Comparison of ENCODE assay signal across 26 cellular contexts in the genomic region with DNA sequence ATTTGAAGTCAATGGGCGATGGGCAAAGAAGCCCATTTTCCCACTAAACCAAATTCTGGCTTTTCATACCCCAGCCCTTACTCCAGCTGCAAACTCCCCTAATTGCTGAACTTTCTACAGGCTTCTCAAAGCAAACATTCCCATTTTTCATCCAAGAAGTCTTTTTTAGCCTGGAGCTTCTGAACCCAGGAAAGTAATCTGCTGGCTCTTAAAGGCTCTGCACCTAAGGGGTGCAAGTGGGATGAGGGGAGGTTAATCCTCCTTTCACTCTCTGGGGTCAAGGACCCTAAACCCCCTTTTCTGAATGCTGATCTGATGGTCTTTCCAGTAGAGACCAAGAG. TPM values are rescaled to one million over a fixed set of nuclear protein-coding genes. Genes with fewer than 3 reads are reported as not detected.
DNase-seq lines count a peak whose midpoint lies in the region; ATAC-seq, FAIRE-seq and TF ChIP-seq lines count a peak whose summit lies in the region.
"Had no signal": no experiment of that assay in that cellular context is flagged by ENCODE, and none has a peak within 500 bp of the region (broad histone marks: within the 10 kb centered on the region; RNA-seq: fewer than 3 reads in every experiment).

No MANE protein-coding gene starts in this region.

- H3K9ac ChIP-seq in kidney (ENCODE audit: low read length in 2 of 2): peak overlapping the region; percentile 59 to 98

- WGBS in pancreas, 2 donors: 92 to 96% methylated on average over 1 of the region's 1 CpG

- H3K4me3 ChIP-seq in AG10803 (ENCODE audit: low read length): peak overlapping the region; percentile 67; the same call in 1 of the 2 replicates
- peak overlapping the region; percentile 52 to 85 for H3K4me3 ChIP-seq in kidney (ENCODE audit: low read length in 2 of 2)
- H3K4me3 ChIP-seq in pancreas: no peak overlapping the region
- H3K4me3 ChIP-seq: A549, body of pancreas, SJCRH30, spleen, uterus had no signal

- POLR2A ChIA-PET in RWPE1 (lab: Yijun Ruan, JAX; ENCODE audit: low non-redundant PET): no interaction called here

- FAIRE-seq in kidney (lab: Jason Lieb, UNC) (no peak), pancreas (lab: Jason Lieb, UNC) (no peak)
- FAIRE-seq: A549 had no signal

- H3K9me3 ChIP-seq in kidney (ENCODE audit: control insufficient read depth in 1 of 2, low read length in 2 of 2): no peaks in the 10 kb centered on the region
- no peaks in the 10 kb centered on the region for H3K9me3 ChIP-seq in pancreas
- H3K9me3 ChIP-seq: A549, BE2C, body of pancreas, Peyer's patch, SJCRH30, spleen, uterus had no signal

- H3K27me3 ChIP-seq in pancreas: peaks cover 0 to 82% (median 18%) of the 10 kb centered on the region in 4 donors
- H3K27me3 ChIP-seq: Peyer's patch, SJCRH30 had no signal

- H3K27ac ChIP-seq in RWPE1: peak overlapping the region; percentile 92; the same call in 1 of the 2 replicates
- H3K27ac ChIP-seq in kidney (ENCODE audit: low read depth in 2 of 2, low read length in 2 of 2): peak overlapping the region; percentile 97
- no peak overlapping the region for H3K27ac ChIP-seq in pancreas
- H3K27ac ChIP-seq: body of pancreas, Peyer's patch, SJCRH30, spleen, uterus had no signal

- H3K36me3 ChIP-seq in kidney (ENCODE audit: control insufficient read depth in 1 of 2, insufficient read depth in 2 of 2, low read length in 2 of 2) (no peaks in the 10 kb centered on the region), pancreas (no peaks in the 10 kb centered on the region)
- H3K36me3 ChIP-seq: BE2C, SJCRH30, spleen, uterus had no signal

- no peak for ATAC-seq in HG03196 (IDR thresholded peaks at IDR 0.05; ENCODE audit: unreplicated experiment)
- no peak for ATAC-seq in pancreas
- ATAC-seq: A549; activated CD8-positive, alpha-beta T cell treated with anti-CD3 and anti-CD28 coated beads, Interleukin-2, amount 10 ng/mL, durations not matched to agents 7 days and 5 days; body of pancreas; left cardiac atrium; stimulated activated naive B cell treated with anti-CD40 and anti-IgM and Interleukin-4, amounts not matched to agents 10 μg/mL and 1 μg/mL and 100 μg/mL, for 72 hours had no signal

- H3K4me1 ChIP-seq in kidney (ENCODE audit: control insufficient read depth in 1 of 2, insufficient read depth in 1 of 2, low read depth in 1 of 2, low read length in 2 of 2): peaks cover 12% of the 10 kb centered on the region in 2 donors
- H3K4me1 ChIP-seq in pancreas: peaks cover 0 to 5% (median 0%) of the 10 kb centered on the region in 3 donors
- H3K4me1 ChIP-seq: BE2C, SJCRH30 had no signal

- CTCF ChIA-PET in RWPE1 (lab: Yijun Ruan, JAX): interaction anchor here (0.6 to 2.6 kb wide), 2 partner anchors 10 to 222 kb away, joined by 5 to 15 read pairs; no protein-coding TSS in a partner anchor

- DNase-seq in AG10803 (ENCODE audit: low read depth) (no peak), RWPE1 (ENCODE audit: low spot score) (no peak), kidney (no peak), pancreas (no peak), NCI-H1417 (lab: John Stamatoyannopoulos, UW) (no peak)
- DNase-seq: activated CD4-positive, CD25-positive, alpha-beta regulatory T cell treated with anti-CD3 and anti-CD28 coated beads, Interleukin-2, amount 50 U/mL, for 72 hours; activated CD8-positive, alpha-beta T cell treated with anti-CD3 and anti-CD28 coated beads, Interleukin-2, amount 10 ng/mL, durations not matched to agents 7 days and 5 days; activated effector memory CD4-positive, alpha-beta T cell treated with Interleukin-2 at 50 U/mL for 16 hours; activated T-cell treated with anti-CD3 and anti-CD28 coated beads for 4 hours; BE2C; body of pancreas; head of caudate nucleus; left cardiac atrium; MV-4-11; NCI-H1694 treated with DMSO at 0.1 percent for 48 hours; Peyer's patch; SJCRH30; spleen; stimulated activated CD4-positive, alpha-beta T cell treated with anti-CD3 and anti-CD28 coated beads, Interleukin-2, amount 100 ng/mL, for 48 hours; stimulated activated naive B cell treated with anti-CD40 and anti-IgM and Interleukin-4, amounts not matched to agents 10 μg/mL and 1 μg/mL and 100 μg/mL, for 72 hours; uterus had no signal

- intact Hi-C loops in kidney (cut with DNase I): no loop called here
- intact Hi-C loops in pancreas (cut with DNase I): no loop called here

- TF ChIP-seq CTCF in AG10803 (conservative IDR thresholded peaks at IDR 0.05; ENCODE audit: low read length) (no peak), RWPE1 (conservative IDR thresholded peaks at IDR 0.05; ENCODE audit: low read depth) (no peak), kidney (IDR thresholded peaks at IDR 0.05; ENCODE audit: borderline replicate concordance, extremely low read depth, insufficient read depth) (no peak), pancreas (IDR thresholded peaks at IDR 0.05) (no peak)

RNA-seq across cellular contexts. Expression of a gene that starts 2.4 kb away (rescaled TPM):
- 45.4 TPM for total RNA-seq in kidney
- 49.6 TPM for polyA plus RNA-seq in kidney (ENCODE audit: insufficient read depth, low read depth, low replicate concordance)
- total RNA-seq in pancreas: under 1 TPM in 4 of 6 donors, not detected in 2; 0.35 to 0.94 (median 0.41) TPM
- polyA plus RNA-seq in pancreas: 1 to 10 TPM; 1.1 to 1.3 TPM
- total RNA-seq: chondrocyte, temporal lobe had no signal

RNA-seq across cellular contexts. Expression of a gene that starts 3.7 kb away (rescaled TPM):
- total RNA-seq in kidney: 90.2 TPM
- polyA plus RNA-seq in kidney (ENCODE audit: insufficient read depth, low read depth, low replicate concordance): 44.0 TPM
- 1 to 10 TPM in 1 of 6 donors, under 1 TPM in 5; 0.12 to 1.2 (median 0.42) TPM for total RNA-seq in pancreas
- polyA plus RNA-seq in pancreas: 1 to 10 TPM; 1.8 TPM
- total RNA-seq: activated CD8-positive, alpha-beta T cell treated with anti-CD3 and anti-CD28 coated beads, Interleukin-2, amount 10 ng/mL, durations not matched to agents 7 days and 5 days; chondrocyte; temporal lobe had no signal

RNA-seq across cellular contexts. Expression of a gene that starts 6.6 kb away (rescaled TPM):
- total RNA-seq in kidney (48.7 TPM), pancreas (under 1 TPM in 1 of 6 donors, not detected in 5; 0.09 TPM)
- polyA plus RNA-seq in kidney (ENCODE audit: insufficient read depth, low read depth, low replicate concordance) (19.3 TPM), pancreas (under 1 TPM; 0.12 to 0.15 TPM)
- total RNA-seq: activated CD8-positive, alpha-beta T cell treated with anti-CD3 and anti-CD28 coated beads, Interleukin-2, amount 10 ng/mL, durations not matched to agents 7 days and 5 days; body of pancreas; chondrocyte; spleen had no signal

RNA-seq across cellular contexts. Expression of a gene that starts 14.9 kb away (rescaled TPM):
- total RNA-seq in kidney (27.0 TPM), pancreas (under 1 TPM; 0.19 to 0.90 (median 0.26) TPM)
- polyA plus RNA-seq in kidney (ENCODE audit: insufficient read depth, low read depth, low replicate concordance) (12.3 TPM), pancreas (1 to 10 TPM in 1 of 2 donors, under 1 TPM in 1; 0.80 to 1.0 TPM)
- total RNA-seq: activated CD8-positive, alpha-beta T cell treated with anti-CD3 and anti-CD28 coated beads, Interleukin-2, amount 10 ng/mL, durations not matched to agents 7 days and 5 days; chondrocyte; G401; temporal lobe had no signal

RNA-seq across cellular contexts. Expression of a gene that starts 17.7 kb away (rescaled TPM):
- total RNA-seq in kidney (45.8 TPM), pancreas (under 1 TPM in 1 of 6 donors, not detected in 5; 0.25 TPM)
- polyA plus RNA-seq in kidney (ENCODE audit: insufficient read depth, low read depth, low replicate concordance) (29.2 TPM), pancreas (not detected)
- total RNA-seq: body of pancreas, left cardiac atrium, temporal lobe had no signal

Comparison
In these comparisons a context has a peak if more than half of its experiments do, and no peak if none do; other contexts are left out.
1. H3K4me3 ChIP-seq: peak in AG10803 (single experiment) and kidney (2 of 2); none in pancreas (0 of 4).
2. H3K27ac ChIP-seq: peak in RWPE1 (single experiment) and kidney (2 of 2); none in pancreas (0 of 4).
3. RNA of a gene that starts 2.4 kb away (total RNA-seq): 45.4 TPM in kidney (single experiment); 0.35 to 0.94 TPM in pancreas; every median in the first group is over 10 times any median in the second.
4. RNA of a gene that starts 3.7 kb away (total RNA-seq): 90.2 TPM in kidney (single experiment); 0.12 to 1.2 TPM in pancreas; every median in the first group is over 10 times any median in the second.
5. RNA of a gene that starts 6.6 kb away (total RNA-seq): 48.7 TPM in kidney (single experiment); 0.09 TPM in pancreas; every median in the first group is over 10 times any median in the second.